15 cellular contexts compared by ENCODE assay signal in genomic region chr2:68134554-68134953, GRCh38. TPM values are rescaled to one million over a fixed set of nuclear protein-coding genes. Genes with fewer than 3 reads are reported as not detected.
DNase-seq lines count a peak whose midpoint lies in the region; ATAC-seq and TF ChIP-seq lines count a peak whose summit lies in the region.
"Had no signal": no experiment of that assay in that cellular context is flagged by ENCODE, and none has a peak within 500 bp of the region (broad histone marks: within the 10 kb centered on the region; RNA-seq: fewer than 3 reads in every experiment).

No MANE protein-coding gene starts in this region.

- H4K12ac ChIP-seq in trophoblast cell (ENCODE audit: low read depth, low read length): no peak overlapping the region

- no peak overlapping the region for H3K18ac ChIP-seq in trophoblast cell (ENCODE audit: low read length)

- H3K9me2 ChIP-seq in SK-N-SH (no peaks in the 10 kb centered on the region), OCI-LY7 (ENCODE audit: insufficient read depth, low read length) (no peaks in the 10 kb centered on the region), hepatocyte (replicated peaks; ENCODE audit: insufficient read depth) (no peaks in the 10 kb centered on the region)

- H2AFZ ChIP-seq in SK-N-SH (ENCODE audit: low read depth) (no peak overlapping the region), OCI-LY7 (ENCODE audit: low read length) (no peak overlapping the region), hepatocyte (no peak overlapping the region), trophoblast cell (ENCODE audit: insufficient read depth, low read length, poor library complexity) (no peak overlapping the region)

- POLR2A ChIA-PET in SK-N-SH (lab: Yijun Ruan, JAX) (no interaction called here), OCI-LY7 (lab: Charles Lee) (interaction anchor here (0.6 to 1.1 kb wide), 4 partner anchors 10 to 790 kb away, joined by 3 to 4 read pairs (median 3); no protein-coding TSS in a partner anchor)

- BruUV-seq in OCI-LY7 (replicated peaks; lab: Mats Ljungman, UMichigan): no TSS peak

- TF ChIP-seq CTCF in SK-N-SH (IDR thresholded peaks at IDR 0.05): no peak
- peak; percentile 30; the same call in 1 of the 2 replicates for TF ChIP-seq CTCF in OCI-LY7 (conservative IDR thresholded peaks at IDR 0.05; ENCODE audit: low read length)
- no peak for TF ChIP-seq CTCF in hepatocyte (IDR thresholded peaks at IDR 0.05; ENCODE audit: poor library complexity)

- H2BK12ac ChIP-seq in trophoblast cell (ENCODE audit: low read length): no peak overlapping the region

- no peaks in the 10 kb centered on the region for H3K4me1 ChIP-seq in SK-N-SH (ENCODE audit: control insufficient read depth in 1 of 2, insufficient read depth in 2 of 2, low read depth in 1 of 2, low read length in 1 of 2)
- no peaks in the 10 kb centered on the region for H3K4me1 ChIP-seq in OCI-LY7 (ENCODE audit: insufficient read depth, low read length, poor library complexity, severe bottlenecking)
- no peaks in the 10 kb centered on the region for H3K4me1 ChIP-seq in hepatocyte (ENCODE audit: insufficient read depth)
- no peaks in the 10 kb centered on the region for H3K4me1 ChIP-seq in trophoblast cell (ENCODE audit: control insufficient read depth in 1 of 2, insufficient read depth in 2 of 2, low read length in 2 of 2)

- H3K36me3 ChIP-seq in SK-N-SH (replicated peaks in 1 of 2; ENCODE audit: control insufficient read depth in 1 of 2, insufficient read depth in 2 of 2, low read length in 1 of 2) (peaks cover 33 to 45% of the 10 kb centered on the region in 2 experiments), OCI-LY7 (ENCODE audit: insufficient read depth, low read length) (peaks cover 67% of the 10 kb centered on the region), hepatocyte (replicated peaks; ENCODE audit: insufficient read depth, low read depth) (no peaks in the 10 kb centered on the region), trophoblast cell (ENCODE audit: control insufficient read depth in 1 of 2, insufficient read depth in 2 of 2, low read length in 2 of 2) (peaks cover 3 to 13% of the 10 kb centered on the region in 2 experiments)

- no peak overlapping the region for H3K23ac ChIP-seq in trophoblast cell (ENCODE audit: low read length)

- H2BK5ac ChIP-seq in trophoblast cell (ENCODE audit: low read depth, low read length, poor library complexity): no peak overlapping the region

- H3K14ac ChIP-seq in trophoblast cell (ENCODE audit: low read length): no peak overlapping the region

- H3K27ac ChIP-seq in SK-N-SH (ENCODE audit: low read depth in 2 of 2, low read length in 1 of 2): no peak overlapping the region
- no peak overlapping the region for H3K27ac ChIP-seq in OCI-LY7 (ENCODE audit: low read depth, low read length, poor library complexity, severe bottlenecking)
- H3K27ac ChIP-seq in hepatocyte: no peak overlapping the region
- no peak overlapping the region for H3K27ac ChIP-seq in trophoblast cell (ENCODE audit: low read depth, low read length)
- H3K27ac ChIP-seq: BLaER1 treated with 17β-estradiol and CSF1 and Interleukin-3, amounts not matched to agents 10 nM and 100 nM had no signal

- H3K79me1 ChIP-seq in trophoblast cell (ENCODE audit: low read length): no peaks in the 10 kb centered on the region

- CTCF ChIA-PET in SK-N-SH (lab: Yijun Ruan, JAX): interaction anchor here (1.2 to 5.3 kb wide), 2 partner anchors 12 to 307 kb away, joined by 5 to 39 read pairs; no protein-coding TSS in a partner anchor
- CTCF ChIA-PET in OCI-LY7 (lab: Charles Lee; ENCODE audit: unreplicated experiment): no interaction called here

- no peak overlapping the region for H4K8ac ChIP-seq in trophoblast cell (ENCODE audit: low read depth, low read length)

- no peak overlapping the region for H4K91ac ChIP-seq in trophoblast cell (ENCODE audit: low read depth, low read length)

- H4K20me1 ChIP-seq in SK-N-SH (ENCODE audit: insufficient read depth): no peaks in the 10 kb centered on the region
- H4K20me1 ChIP-seq in OCI-LY7 (ENCODE audit: insufficient read depth, low read length): no peaks in the 10 kb centered on the region
- no peaks in the 10 kb centered on the region for H4K20me1 ChIP-seq in hepatocyte (ENCODE audit: insufficient read depth, poor library complexity, severe bottlenecking)
- H4K20me1 ChIP-seq: BLaER1 treated with 17β-estradiol and CSF1 and Interleukin-3, amounts not matched to agents 10 nM and 100 nM had no signal

- TF ChIP-seq EP300 in SK-N-SH (IDR thresholded peaks at IDR 0.05; ENCODE audit: borderline replicate concordance in 1 of 2, low read depth in 1 of 2, low read length in 1 of 2): no peak

- no peaks in the 10 kb centered on the region for H3K9me3 ChIP-seq in SK-N-SH
- H3K9me3 ChIP-seq in OCI-LY7 (ENCODE audit: low read length): no peaks in the 10 kb centered on the region
- H3K9me3 ChIP-seq in hepatocyte (ENCODE audit: low read depth): no peaks in the 10 kb centered on the region
- H3K9me3 ChIP-seq in trophoblast cell (ENCODE audit: insufficient read depth, low read depth, low read length): no peaks in the 10 kb centered on the region
- H3K9me3 ChIP-seq: BLaER1 treated with 17β-estradiol and CSF1 and Interleukin-3, amounts not matched to agents 10 nM and 100 nM had no signal

- no peak for ATAC-seq in SK-N-SH treated with all-trans-retinoic acid at 6 μM for 48 hours
- peak; percentile 100 for ATAC-seq in left colon
- ATAC-seq: HCT116 had no signal

- no peak overlapping the region for H3K4ac ChIP-seq in trophoblast cell (ENCODE audit: low read depth, low read length)

- no peak overlapping the region for H2BK120ac ChIP-seq in trophoblast cell (ENCODE audit: insufficient read depth, low read length, poor library complexity)

- peak; percentile 15; the same call in 1 of the 2 replicates for TF ChIP-seq RAD21 in SK-N-SH (IDR thresholded peaks at IDR 0.05; ENCODE audit: low read length)

- H3F3A ChIP-seq in SK-N-SH (replicated peaks; ENCODE audit: insufficient read depth): no peaks in the 10 kb centered on the region

- no peak overlapping the region for H3K4me3 ChIP-seq in SK-N-SH (ENCODE audit: low read depth in 2 of 2, low read length in 1 of 2)
- no peak overlapping the region for H3K4me3 ChIP-seq in OCI-LY7 (ENCODE audit: low read depth, low read length, poor library complexity, severe bottlenecking)
- H3K4me3 ChIP-seq in hepatocyte: no peak overlapping the region
- H3K4me3 ChIP-seq in trophoblast cell (ENCODE audit: low read depth, low read length): no peak overlapping the region
- H3K4me3 ChIP-seq: BLaER1 treated with 17β-estradiol and CSF1 and Interleukin-3, amounts not matched to agents 10 nM and 100 nM had no signal

- H3K9ac ChIP-seq in SK-N-SH (no peak overlapping the region), trophoblast cell (ENCODE audit: low read length) (no peak overlapping the region)
- H3K9ac ChIP-seq: BLaER1 treated with 17β-estradiol and CSF1 and Interleukin-3, amounts not matched to agents 10 nM and 100 nM had no signal

- 93% methylated on average over 6 of the region's 6 CpGs for WGBS in SK-N-SH (ENCODE audit: low lambda C conversion rate)
- WGBS in hepatocyte (ENCODE audit: low lambda C conversion rate, missing lambda C conversion rate): 83% methylated on average over 6 of the region's 6 CpGs
- no CpG with 5 or more reads among the region's 6 CpGs for WGBS in trophoblast cell (ENCODE audit: extremely low coverage, insufficient coverage, insufficient read length)

- H3K27me3 ChIP-seq in SK-N-SH (ENCODE audit: insufficient read depth): no peaks in the 10 kb centered on the region
- no peaks in the 10 kb centered on the region for H3K27me3 ChIP-seq in hepatocyte
- no peaks in the 10 kb centered on the region for H3K27me3 ChIP-seq in trophoblast cell (ENCODE audit: insufficient read depth, low read length)
- H3K27me3 ChIP-seq: BLaER1 treated with 17β-estradiol and CSF1 and Interleukin-3, amounts not matched to agents 10 nM and 100 nM had no signal

- H3K79me2 ChIP-seq in SK-N-SH (ENCODE audit: insufficient read depth): no peaks in the 10 kb centered on the region
- no peaks in the 10 kb centered on the region for H3K79me2 ChIP-seq in OCI-LY7 (ENCODE audit: insufficient read depth, low read depth, low read length)
- no peaks in the 10 kb centered on the region for H3K79me2 ChIP-seq in hepatocyte
- H3K79me2 ChIP-seq in trophoblast cell (ENCODE audit: control insufficient read depth, insufficient read depth, low read length, poor library complexity): no peaks in the 10 kb centered on the region

- no peak overlapping the region for H2AK5ac ChIP-seq in trophoblast cell (ENCODE audit: low read length)

- no peak for DNase-seq in SK-N-SH
- DNase-seq in OCI-LY7 (ENCODE audit: low spot score): no peak
- peak; percentile 62 to 68 for DNase-seq in left colon
- no peak for DNase-seq in hepatocyte (ENCODE audit: low spot score)
- no peak for DNase-seq in trophoblast cell
- no peak for DNase-seq in NCI-H446 (lab: John Stamatoyannopoulos, UW)
- DNase-seq: CD8-positive, alpha-beta memory T cell; GOT3; NCI-H1105; NCI-H1694 treated with DMSO at 0.1 percent for 48 hours; NCI-H345; NCI-H748 treated with DMSO at 0.1 percent for 48 hours had no signal

- no peak overlapping the region for H3K4me2 ChIP-seq in SK-N-SH
- H3K4me2 ChIP-seq in OCI-LY7 (ENCODE audit: low read length): no peak overlapping the region
- no peak overlapping the region for H3K4me2 ChIP-seq in hepatocyte
- H3K4me2 ChIP-seq in trophoblast cell (ENCODE audit: low read length): no peak overlapping the region
- H3K4me2 ChIP-seq: BLaER1 treated with 17β-estradiol and CSF1 and Interleukin-3, amounts not matched to agents 10 nM and 100 nM had no signal

- intact Hi-C loops in OCI-LY7 (cut with micrococcal nuclease; ENCODE audit: unreplicated experiment) (no loop called here), left colon (cut with DNase I, micrococcal nuclease) (no loop called here)

RNA-seq across cellular contexts. Expression of gene PNO1, which starts 23.1 kb away (rescaled TPM):
- polyA plus RNA-seq in SK-N-SH (2012; rRNA removed) (16.8 and 20.6 TPM in 2 replicates), hepatocyte (20.7 and 22.9 TPM in 2 replicates)
- 22.0 and 26.7 TPM in 2 replicates for polyA plus RNA-seq in SK-N-SH (2012; cell fraction: cytosol; rRNA removed)
- 12.3 and 13.7 TPM in 2 replicates for polyA plus RNA-seq in SK-N-SH (2012; cell fraction: nucleus; rRNA removed)
- total RNA-seq in OCI-LY7 (2014; rRNA removed; shearing (Covaris generic)): 18.6 and 26.3 TPM in 2 replicates
- total RNA-seq in OCI-LY7 (2022) (16.3 and 22.5 TPM in 2 replicates), left colon (10 to 100 TPM in 1 of 2 donors, 1 to 10 TPM in 1; 5.5 to 10.5 TPM), hepatocyte (15.5 and 19.1 TPM in 2 replicates)
- 13.9 and 14.0 TPM in 2 replicates for polyA plus RNA-seq in trophoblast cell (2013)

Comparison
In these comparisons a context has a peak if more than half of its experiments do, and no peak if none do; other contexts are left out.
1. DNase-seq: peak in left colon (2 of 2); none in SK-N-SH (single experiment), OCI-LY7 (single experiment), hepatocyte (single experiment), trophoblast cell (0 of 2) and NCI-H446 (0 of 2).